ENCODE assay signal across 16 cellular contexts in the genomic region with DNA sequence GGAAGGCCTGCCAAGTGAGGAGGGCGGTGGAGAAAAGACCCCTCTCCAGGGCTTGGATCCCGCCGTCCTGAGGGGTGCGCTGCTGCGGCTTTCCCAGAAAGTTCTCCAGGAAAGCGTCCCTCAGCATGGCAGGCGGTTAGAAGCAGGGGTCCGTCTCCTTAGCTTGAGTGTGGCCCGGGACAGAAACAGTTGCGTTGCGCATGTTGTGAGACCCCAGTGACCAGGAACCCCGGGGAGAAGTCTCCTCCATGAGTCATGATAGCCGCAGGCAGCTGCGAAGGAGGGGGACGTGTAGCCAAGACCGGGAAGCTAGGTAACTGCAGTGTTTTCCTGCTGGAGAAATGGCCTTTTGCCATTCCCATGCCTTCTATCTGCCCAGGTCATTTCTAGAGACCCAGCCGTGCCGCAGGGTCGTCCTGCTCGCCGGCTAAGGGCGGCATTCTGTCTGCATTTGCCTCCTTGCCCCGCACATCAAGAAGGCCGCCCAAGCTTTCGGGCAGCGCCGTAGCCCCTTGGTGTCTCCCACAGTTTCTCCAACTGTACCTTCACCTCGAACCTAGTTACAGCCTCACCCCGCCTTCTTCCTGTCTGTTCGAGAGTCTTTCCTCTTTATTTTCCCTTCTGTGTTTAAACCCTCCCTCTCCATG. TPM values are rescaled to one million over a fixed set of nuclear protein-coding genes. Genes with fewer than 3 reads are reported as not detected.
A peak's percentile ranks its signal among the peaks of the same experiment; 100 is the strongest.
DNase-seq lines count a peak whose midpoint lies in the region; ATAC-seq and TF ChIP-seq lines count a peak whose summit lies in the region.
"Had no signal": no experiment of that assay in that cellular context is flagged by ENCODE, and none has a peak within 500 bp of the region (broad histone marks: within the 10 kb centered on the region; RNA-seq: fewer than 3 reads in every experiment).

No MANE protein-coding gene starts in this region.

- no CpG with 5 or more reads among the region's 30 CpGs for WGBS in H9 (ENCODE audit: extremely low coverage, insufficient read length, low lambda C conversion rate)

- H3T11ph ChIP-seq in H9 (ENCODE audit: low read length), result no peak overlapping the region

- H3K23ac ChIP-seq in H9 (ENCODE audit: insufficient read length, low read depth, low read length), result no peak overlapping the region

- no peak overlapping the region for H2BK20ac ChIP-seq in H9 (ENCODE audit: low read depth, low read length, poor library complexity, severe bottlenecking)

- H3K79me2 ChIP-seq in H9 (ENCODE audit: insufficient read depth, low read length) (no peaks in the 10 kb centered on the region), PC-9 (ENCODE audit: low read depth) (no peaks in the 10 kb centered on the region)
- H3K79me2 ChIP-seq: parathyroid adenoma had no signal

- no peaks in the 10 kb centered on the region for H3K9me3 ChIP-seq in H9 (ENCODE audit: control insufficient read depth, low read depth, low read length)
- H3K9me3 ChIP-seq in naive thymus-derived CD4-positive, alpha-beta T cell (ENCODE audit: control insufficient read depth in 2 of 3, low read length in 3 of 3), result no peaks in the 10 kb centered on the region
- no peaks in the 10 kb centered on the region for H3K9me3 ChIP-seq in PC-9 (ENCODE audit: insufficient read depth, low read depth)

- H3F3A ChIP-seq in PC-9 (ENCODE audit: insufficient read depth, low read depth), result peaks cover 7% of the 10 kb centered on the region; the same call in 1 of the 2 replicates

- H4K5ac ChIP-seq in H9 (ENCODE audit: insufficient read length, low read depth, low read length), result no peak overlapping the region

- H2AK5ac ChIP-seq in H9 (ENCODE audit: insufficient read length, low read length), result no peak overlapping the region

- H2BK12ac ChIP-seq in H9 (ENCODE audit: insufficient read length, low read depth, low read length), result no peak overlapping the region

- peaks cover 12 to 41% (median 36%) of the 10 kb centered on the region in 3 experiments for H3K36me3 Mint-ChIP-seq in H9 (ENCODE audit: insufficient read depth in 1 of 3, low read depth in 3 of 3)
- peaks cover 26% of the 10 kb centered on the region for H3K36me3 Mint-ChIP-seq in central memory CD8-positive, alpha-beta T cell (ENCODE audit: insufficient read depth)
- peaks cover 0 to 29% (median 13%) of the 10 kb centered on the region in 5 donors for H3K36me3 Mint-ChIP-seq in naive thymus-derived CD4-positive, alpha-beta T cell

- no peak overlapping the region for H4K91ac ChIP-seq in H9 (ENCODE audit: insufficient read length, low read depth, low read length)

- no peak overlapping the region for H3K9ac ChIP-seq in H9 (ENCODE audit: extremely low read depth, insufficient read length, low read length)
- H3K9ac ChIP-seq: parathyroid adenoma had no signal

- no peak overlapping the region for H2AFZ ChIP-seq in H9 (ENCODE audit: low read length)
- H2AFZ ChIP-seq in PC-9, result no peak overlapping the region
- H2AFZ ChIP-seq: parathyroid adenoma had no signal

- peaks cover 0 to 16% (median 4%) of the 10 kb centered on the region in 3 experiments for H3K36me3 ChIP-seq in naive thymus-derived CD4-positive, alpha-beta T cell (ENCODE audit: control insufficient read depth in 2 of 3, insufficient read depth in 3 of 3, low read length in 3 of 3)
- peaks cover 16% of the 10 kb centered on the region; the same call in 1 of the 2 replicates for H3K36me3 ChIP-seq in PC-9 (ENCODE audit: low read depth)

- peak overlapping the region; percentile 27 for H3K4me3 ChIP-seq in naive thymus-derived CD4-positive, alpha-beta T cell (ENCODE audit: low read length)
- no peak overlapping the region for H3K4me3 ChIP-seq in PC-9
- H3K4me3 ChIP-seq: smooth muscle cell had no signal

- H3K4me1 ChIP-seq in H9 (ENCODE audit: insufficient read depth, low read length), result no peaks in the 10 kb centered on the region
- no peaks in the 10 kb centered on the region for H3K4me1 ChIP-seq in naive thymus-derived CD4-positive, alpha-beta T cell (ENCODE audit: control insufficient read depth in 2 of 2, insufficient read depth in 2 of 2, low read length in 2 of 2)
- no peaks in the 10 kb centered on the region for H3K4me1 ChIP-seq in PC-9 (replicated peaks; ENCODE audit: insufficient read depth)
- H3K4me1 ChIP-seq: parathyroid adenoma, stomach had no signal

- no peak overlapping the region for H3K18ac ChIP-seq in H9 (ENCODE audit: insufficient read length, low read depth, low read length)

- no peak for ATAC-seq in central memory CD8-positive, alpha-beta T cell (replicated peaks; ENCODE audit: extremely low read depth, poor library complexity, severe bottlenecking)
- ATAC-seq in naive thymus-derived CD4-positive, alpha-beta T cell, result no peak
- no peak for ATAC-seq in stimulated activated naive CD8-positive, alpha-beta T cell treated with anti-CD3 and anti-CD28 coated beads, Interleukin-15, amount 100 ng/mL, for 72 hours

- POLR2A ChIA-PET in naive thymus-derived CD4-positive, alpha-beta T cell (lab: Charles Lee), result interaction anchor here (0.6 to 2.0 kb wide), 3 partner anchors 22 to 40 kb away, joined by 3 to 4 read pairs (median 3); no protein-coding TSS in a partner anchor
- POLR2A ChIA-PET in PC-9 (lab: Charles Lee; ENCODE audit: unreplicated experiment), result no interaction called here

- DNase-seq in ELF-1 (ENCODE audit: low read depth, low spot score), result peak; percentile 69
- peak; percentile 59 for DNase-seq in H9
- no peak for DNase-seq in central memory CD8-positive, alpha-beta T cell (ENCODE audit: low spot score in 2 of 2)
- no peak for DNase-seq in naive thymus-derived CD4-positive, alpha-beta T cell
- no peak for DNase-seq in NCI-H774 (lab: John Stamatoyannopoulos, UW)
- no peak for DNase-seq in stimulated activated naive CD8-positive, alpha-beta T cell treated with anti-CD3 and anti-CD28 coated beads, Interleukin-15, amount 100 ng/mL, for 72 hours
- DNase-seq in PC-9, result no peak
- DNase-seq: activated CD4-positive, alpha-beta T cell treated with anti-CD3 and anti-CD28 coated beads, Interleukin-2, amount 50 U/mL, for 48 hours; islet precursor cell; Kasumi-1; NCI-H1436 treated with DMSO at 0.1 percent for 48 hours; NK-92 treated with Interleukin-12 subunit alpha and Interleukin-12 subunit beta, amount 100 ng/mL, for 24 hours; stomach had no signal

- no peak overlapping the region for H2BK15ac ChIP-seq in H9 (ENCODE audit: low read depth, low read length)

- peak overlapping the region; percentile 49 to 73 (median 70); a peak in 6 of 7 replicates for H3K27ac Mint-ChIP-seq in H9
- H3K27ac Mint-ChIP-seq in central memory CD8-positive, alpha-beta T cell (ENCODE audit: low read depth), result peak overlapping the region; percentile 4
- peak overlapping the region in 7 of 9 donors; percentile 18 to 94 (median 72) for H3K27ac Mint-ChIP-seq in naive thymus-derived CD4-positive, alpha-beta T cell
- H3K27ac Mint-ChIP-seq in stimulated activated naive CD8-positive, alpha-beta T cell treated with anti-CD3 and anti-CD28 coated beads, Interleukin-15, amount 100 ng/mL, for 72 hours, result peak overlapping the region in 1 of 2 donors; percentile 42

- no peak overlapping the region for H3K56ac ChIP-seq in H9 (ENCODE audit: insufficient read length, low read depth, low read length)

- CTCF ChIA-PET in naive thymus-derived CD4-positive, alpha-beta T cell (lab: Charles Lee), result no interaction called here
- CTCF ChIA-PET in PC-9 (lab: Charles Lee), result no interaction called here

- no peaks in the 10 kb centered on the region for H3K27me3 ChIP-seq in H9 (ENCODE audit: insufficient read depth, low read length)
- no peaks in the 10 kb centered on the region for H3K27me3 ChIP-seq in naive thymus-derived CD4-positive, alpha-beta T cell (ENCODE audit: control insufficient read depth in 2 of 2, insufficient read depth in 2 of 2, low read length in 2 of 2)
- no peaks in the 10 kb centered on the region for H3K27me3 ChIP-seq in PC-9 (ENCODE audit: insufficient read depth, low read depth)
- H3K27me3 ChIP-seq: stomach had no signal

- intact Hi-C loops in naive thymus-derived CD4-positive, alpha-beta T cell (cut with micrococcal nuclease), result no loop called here
- intact Hi-C loops in PC-9 (cut with micrococcal nuclease; ENCODE audit: unreplicated experiment), result no loop called here

- peaks cover 10 to 14% of the 10 kb centered on the region in 2 experiments; a peak in 4 of 5 replicates for H3K9me3 Mint-ChIP-seq in H9
- H3K9me3 Mint-ChIP-seq in central memory CD8-positive, alpha-beta T cell, result no peaks in the 10 kb centered on the region
- H3K9me3 Mint-ChIP-seq in naive thymus-derived CD4-positive, alpha-beta T cell, result peaks cover 0 to 15% (median 9%) of the 10 kb centered on the region in 11 donors
- peaks cover 13 to 16% of the 10 kb centered on the region in 2 donors for H3K9me3 Mint-ChIP-seq in stimulated activated naive CD8-positive, alpha-beta T cell treated with anti-CD3 and anti-CD28 coated beads, Interleukin-15, amount 100 ng/mL, for 72 hours

- peak; percentile 13; the same call in 1 of the 3 replicates for TF ChIP-seq CTCF in H9 (conservative IDR thresholded peaks at IDR 0.05)
- TF ChIP-seq CTCF in PC-9 (conservative IDR thresholded peaks at IDR 0.05), result no peak

- no peak overlapping the region for H3K4me3 Mint-ChIP-seq in H9
- H3K4me3 Mint-ChIP-seq in central memory CD8-positive, alpha-beta T cell, result peak overlapping the region; percentile 18
- H3K4me3 Mint-ChIP-seq in naive thymus-derived CD4-positive, alpha-beta T cell, result peak overlapping the region in 9 of 10 donors; percentile 67 to 84 (median 71)
- H3K4me3 Mint-ChIP-seq in stimulated activated naive CD8-positive, alpha-beta T cell treated with anti-CD3 and anti-CD28 coated beads, Interleukin-15, amount 100 ng/mL, for 72 hours, result peak overlapping the region in 1 of 2 donors; percentile 61

- H2BK120ac ChIP-seq in H9 (ENCODE audit: low read depth, low read length, poor library complexity, severe bottlenecking), result no peak overlapping the region

- no peak overlapping the region for H2BK5ac ChIP-seq in H9 (ENCODE audit: insufficient read length, low read length)

- peaks cover 11 to 14% of the 10 kb centered on the region in 2 experiments for H3K4me1 Mint-ChIP-seq in H9
- no peaks in the 10 kb centered on the region for H3K4me1 Mint-ChIP-seq in central memory CD8-positive, alpha-beta T cell
- peaks cover 7 to 20% (median 10%) of the 10 kb centered on the region in 7 donors for H3K4me1 Mint-ChIP-seq in naive thymus-derived CD4-positive, alpha-beta T cell
- no peaks in the 10 kb centered on the region for H3K4me1 Mint-ChIP-seq in stimulated activated naive CD8-positive, alpha-beta T cell treated with anti-CD3 and anti-CD28 coated beads, Interleukin-15, amount 100 ng/mL, for 72 hours

- no peak overlapping the region for H4K8ac ChIP-seq in H9 (replicated peaks; ENCODE audit: insufficient read length, low read depth, low read length)

- H3K23me2 ChIP-seq in H9 (ENCODE audit: insufficient read length, low read depth, low read length, poor library complexity, severe bottlenecking), result no peaks in the 10 kb centered on the region

- no peaks in the 10 kb centered on the region for H3K27me3 Mint-ChIP-seq in H9 (ENCODE audit: low read depth)
- H3K27me3 Mint-ChIP-seq in central memory CD8-positive, alpha-beta T cell, result no peaks in the 10 kb centered on the region
- no peaks in the 10 kb centered on the region for H3K27me3 Mint-ChIP-seq in naive thymus-derived CD4-positive, alpha-beta T cell
- H3K27me3 Mint-ChIP-seq in stimulated activated naive CD8-positive, alpha-beta T cell treated with anti-CD3 and anti-CD28 coated beads, Interleukin-15, amount 100 ng/mL, for 72 hours, result no peaks in the 10 kb centered on the region

- no TSS peak for BruUV-seq in PC-9 (replicated peaks; lab: Mats Ljungman, UMichigan)

- H3K4ac ChIP-seq in H9 (ENCODE audit: low read depth, low read length), result no peak overlapping the region

- H3K27ac ChIP-seq in H9 (ENCODE audit: insufficient read length, low read depth, low read length), result no peak overlapping the region
- no peak overlapping the region for H3K27ac ChIP-seq in naive thymus-derived CD4-positive, alpha-beta T cell (ENCODE audit: low read depth, low read length)
- no peak overlapping the region for H3K27ac ChIP-seq in PC-9
- H3K27ac ChIP-seq: C4-2B, parathyroid adenoma, stomach had no signal

- H3K79me1 ChIP-seq in H9 (ENCODE audit: insufficient read depth, low read depth, low read length, poor library complexity, severe bottlenecking), result no peaks in the 10 kb centered on the region

- no peaks in the 10 kb centered on the region for H3K9me2 ChIP-seq in PC-9 (ENCODE audit: insufficient read depth)

- no peak overlapping the region; the same call in 1 of the 2 replicates for H3K14ac ChIP-seq in H9 (ENCODE audit: insufficient read depth, low read length)

- H3K4me2 ChIP-seq in H9 (ENCODE audit: insufficient read depth, insufficient read length, low read length), result no peak overlapping the region
- no peak overlapping the region for H3K4me2 ChIP-seq in PC-9

- no peaks in the 10 kb centered on the region for H4K20me1 ChIP-seq in H9 (ENCODE audit: control insufficient read depth, insufficient read depth, insufficient read length)
- H4K20me1 ChIP-seq in PC-9 (ENCODE audit: insufficient read depth), result no peaks in the 10 kb centered on the region; the same call in 1 of the 2 replicates

RNA-seq across cellular contexts. Expression of a gene that starts 40.9 kb away (rescaled TPM):
- total RNA-seq in H9 (2021), result 16.5 and 20.7 TPM in 2 replicates
- total RNA-seq in naive thymus-derived CD4-positive, alpha-beta T cell, result 10 to 100 TPM in 2 of 5 experiments, 1 to 10 TPM in 3; 5.6 to 13.0 (median 8.0) TPM
- 10 to 100 TPM; 13.2 to 14.7 TPM for polyA plus RNA-seq in naive thymus-derived CD4-positive, alpha-beta T cell
- total RNA-seq in PC-9 (2021), result 5.9 and 9.4 TPM in 2 replicates

Comparison
In these comparisons a context has a peak if more than half of its experiments do, and no peak if none do; other contexts are left out.
1. DNase-seq: peak in ELF-1 (single experiment) and H9 (single experiment); none in central memory CD8-positive, alpha-beta T cell (0 of 2), naive thymus-derived CD4-positive, alpha-beta T cell (0 of 9), NCI-H774 (single experiment), stimulated activated naive CD8-positive, alpha-beta T cell treated with anti-CD3 and anti-CD28 coated beads, Interleukin-15, amount 100 ng/mL, for 72 hours (0 of 2) and PC-9 (0 of 2).
2. H3K4me3 Mint-ChIP-seq: peak in central memory CD8-positive, alpha-beta T cell (single experiment) and naive thymus-derived CD4-positive, alpha-beta T cell (9 of 10); none in H9 (0 of 2).